In the genomic region with DNA sequence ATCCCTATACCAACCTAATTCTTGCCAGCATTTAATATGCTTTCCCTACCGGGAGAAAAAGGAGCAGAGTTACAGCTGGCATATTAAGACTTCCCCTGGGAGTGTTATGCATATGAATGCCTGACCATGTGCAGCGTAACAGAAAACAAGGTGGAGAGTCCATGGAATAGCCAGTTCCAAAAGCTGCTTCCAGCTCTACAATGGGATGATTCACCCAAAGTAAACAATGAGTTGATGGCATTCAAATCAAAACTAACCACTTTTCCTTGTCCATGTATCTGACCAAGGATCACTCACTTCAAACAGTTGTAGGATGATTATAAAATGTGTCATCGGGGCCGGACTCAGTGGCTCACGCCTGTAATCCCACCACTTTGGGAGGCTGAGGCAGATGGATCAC, we compare ENCODE assay signal across 1 cellular context.
TF ChIP-seq lines count a peak whose summit lies in the region.

No MANE protein-coding gene starts in this region.

TF ChIP-seq in HepG2, 621 proteins besides CTCF, POLR2A, EP300 and RAD21 (continued from another document and continues in another):
- TF ChIP-seq LCORL (IDR thresholded peaks at IDR 0.05) = no peak
- TF ChIP-seq LCORL (CRISPR knock-in tag; IDR thresholded peaks at IDR 0.05) = peak; percentile 44; the same call in 1 of the 2 replicates
- TF ChIP-seq, protein P1, sequence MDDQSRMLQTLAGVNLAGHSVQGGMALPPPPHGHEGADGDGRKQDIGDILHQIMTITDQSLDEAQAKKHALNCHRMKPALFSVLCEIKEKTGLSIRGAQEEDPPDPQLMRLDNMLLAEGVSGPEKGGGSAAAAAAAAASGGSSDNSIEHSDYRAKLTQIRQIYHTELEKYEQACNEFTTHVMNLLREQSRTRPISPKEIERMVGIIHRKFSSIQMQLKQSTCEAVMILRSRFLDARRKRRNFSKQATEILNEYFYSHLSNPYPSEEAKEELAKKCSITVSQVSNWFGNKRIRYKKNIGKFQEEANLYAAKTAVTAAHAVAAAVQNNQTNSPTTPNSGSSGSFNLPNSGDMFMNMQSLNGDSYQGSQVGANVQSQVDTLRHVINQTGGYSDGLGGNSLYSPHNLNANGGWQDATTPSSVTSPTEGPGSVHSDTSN (CRISPR knock-in tag; IDR thresholded peaks at IDR 0.05; ENCODE audit: borderline replicate concordance) = no peak
- no peak for TF ChIP-seq MTA3 (CRISPR knock-in tag; IDR thresholded peaks at IDR 0.05)
- peak; percentile 95 for TF ChIP-seq HMG20A (CRISPR knock-in tag; IDR thresholded peaks at IDR 0.05; ENCODE audit: borderline replicate concordance)
- TF ChIP-seq SALL1 (CRISPR knock-in tag; IDR thresholded peaks at IDR 0.05) = peak; percentile 57
- TF ChIP-seq, protein P2, sequence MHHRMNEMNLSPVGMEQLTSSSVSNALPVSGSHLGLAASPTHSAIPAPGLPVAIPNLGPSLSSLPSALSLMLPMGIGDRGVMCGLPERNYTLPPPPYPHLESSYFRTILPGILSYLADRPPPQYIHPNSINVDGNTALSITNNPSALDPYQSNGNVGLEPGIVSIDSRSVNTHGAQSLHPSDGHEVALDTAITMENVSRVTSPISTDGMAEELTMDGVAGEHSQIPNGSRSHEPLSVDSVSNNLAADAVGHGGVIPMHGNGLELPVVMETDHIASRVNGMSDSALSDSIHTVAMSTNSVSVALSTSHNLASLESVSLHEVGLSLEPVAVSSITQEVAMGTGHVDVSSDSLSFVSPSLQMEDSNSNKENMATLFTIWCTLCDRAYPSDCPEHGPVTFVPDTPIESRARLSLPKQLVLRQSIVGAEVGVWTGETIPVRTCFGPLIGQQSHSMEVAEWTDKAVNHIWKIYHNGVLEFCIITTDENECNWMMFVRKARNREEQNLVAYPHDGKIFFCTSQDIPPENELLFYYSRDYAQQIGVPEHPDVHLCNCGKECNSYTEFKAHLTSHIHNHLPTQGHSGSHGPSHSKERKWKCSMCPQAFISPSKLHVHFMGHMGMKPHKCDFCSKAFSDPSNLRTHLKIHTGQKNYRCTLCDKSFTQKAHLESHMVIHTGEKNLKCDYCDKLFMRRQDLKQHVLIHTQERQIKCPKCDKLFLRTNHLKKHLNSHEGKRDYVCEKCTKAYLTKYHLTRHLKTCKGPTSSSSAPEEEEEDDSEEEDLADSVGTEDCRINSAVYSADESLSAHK (CRISPR knock-in tag; IDR thresholded peaks at IDR 0.05; ENCODE audit: borderline replicate concordance) = no peak
- TF ChIP-seq, protein P3, sequence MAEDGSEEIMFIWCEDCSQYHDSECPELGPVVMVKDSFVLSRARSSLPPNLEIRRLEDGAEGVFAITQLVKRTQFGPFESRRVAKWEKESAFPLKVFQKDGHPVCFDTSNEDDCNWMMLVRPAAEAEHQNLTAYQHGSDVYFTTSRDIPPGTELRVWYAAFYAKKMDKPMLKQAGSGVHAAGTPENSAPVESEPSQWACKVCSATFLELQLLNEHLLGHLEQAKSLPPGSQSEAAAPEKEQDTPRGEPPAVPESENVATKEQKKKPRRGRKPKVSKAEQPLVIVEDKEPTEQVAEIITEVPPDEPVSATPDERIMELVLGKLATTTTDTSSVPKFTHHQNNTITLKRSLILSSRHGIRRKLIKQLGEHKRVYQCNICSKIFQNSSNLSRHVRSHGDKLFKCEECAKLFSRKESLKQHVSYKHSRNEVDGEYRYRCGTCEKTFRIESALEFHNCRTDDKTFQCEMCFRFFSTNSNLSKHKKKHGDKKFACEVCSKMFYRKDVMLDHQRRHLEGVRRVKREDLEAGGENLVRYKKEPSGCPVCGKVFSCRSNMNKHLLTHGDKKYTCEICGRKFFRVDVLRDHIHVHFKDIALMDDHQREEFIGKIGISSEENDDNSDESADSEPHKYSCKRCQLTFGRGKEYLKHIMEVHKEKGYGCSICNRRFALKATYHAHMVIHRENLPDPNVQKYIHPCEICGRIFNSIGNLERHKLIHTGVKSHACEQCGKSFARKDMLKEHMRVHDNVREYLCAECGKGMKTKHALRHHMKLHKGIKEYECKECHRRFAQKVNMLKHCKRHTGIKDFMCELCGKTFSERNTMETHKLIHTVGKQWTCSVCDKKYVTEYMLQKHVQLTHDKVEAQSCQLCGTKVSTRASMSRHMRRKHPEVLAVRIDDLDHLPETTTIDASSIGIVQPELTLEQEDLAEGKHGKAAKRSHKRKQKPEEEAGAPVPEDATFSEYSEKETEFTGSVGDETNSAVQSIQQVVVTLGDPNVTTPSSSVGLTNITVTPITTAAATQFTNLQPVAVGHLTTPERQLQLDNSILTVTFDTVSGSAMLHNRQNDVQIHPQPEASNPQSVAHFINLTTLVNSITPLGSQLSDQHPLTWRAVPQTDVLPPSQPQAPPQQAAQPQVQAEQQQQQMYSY (CRISPR knock-in tag; IDR thresholded peaks at IDR 0.05) = peak; percentile 84
- TF ChIP-seq ZNF629 (CRISPR knock-in tag; conservative IDR thresholded peaks at IDR 0.05) = peak; percentile 53
- no peak for TF ChIP-seq TARDBP (CRISPR knock-in tag; IDR thresholded peaks at IDR 0.05)
- no peak for TF ChIP-seq ZNF510 (CRISPR knock-in tag; IDR thresholded peaks at IDR 0.05; ENCODE audit: low read depth)
- TF ChIP-seq ZNF484 (CRISPR knock-in tag; IDR thresholded peaks at IDR 0.05; ENCODE audit: borderline replicate concordance, low read depth) = no peak
- TF ChIP-seq, protein P4, sequence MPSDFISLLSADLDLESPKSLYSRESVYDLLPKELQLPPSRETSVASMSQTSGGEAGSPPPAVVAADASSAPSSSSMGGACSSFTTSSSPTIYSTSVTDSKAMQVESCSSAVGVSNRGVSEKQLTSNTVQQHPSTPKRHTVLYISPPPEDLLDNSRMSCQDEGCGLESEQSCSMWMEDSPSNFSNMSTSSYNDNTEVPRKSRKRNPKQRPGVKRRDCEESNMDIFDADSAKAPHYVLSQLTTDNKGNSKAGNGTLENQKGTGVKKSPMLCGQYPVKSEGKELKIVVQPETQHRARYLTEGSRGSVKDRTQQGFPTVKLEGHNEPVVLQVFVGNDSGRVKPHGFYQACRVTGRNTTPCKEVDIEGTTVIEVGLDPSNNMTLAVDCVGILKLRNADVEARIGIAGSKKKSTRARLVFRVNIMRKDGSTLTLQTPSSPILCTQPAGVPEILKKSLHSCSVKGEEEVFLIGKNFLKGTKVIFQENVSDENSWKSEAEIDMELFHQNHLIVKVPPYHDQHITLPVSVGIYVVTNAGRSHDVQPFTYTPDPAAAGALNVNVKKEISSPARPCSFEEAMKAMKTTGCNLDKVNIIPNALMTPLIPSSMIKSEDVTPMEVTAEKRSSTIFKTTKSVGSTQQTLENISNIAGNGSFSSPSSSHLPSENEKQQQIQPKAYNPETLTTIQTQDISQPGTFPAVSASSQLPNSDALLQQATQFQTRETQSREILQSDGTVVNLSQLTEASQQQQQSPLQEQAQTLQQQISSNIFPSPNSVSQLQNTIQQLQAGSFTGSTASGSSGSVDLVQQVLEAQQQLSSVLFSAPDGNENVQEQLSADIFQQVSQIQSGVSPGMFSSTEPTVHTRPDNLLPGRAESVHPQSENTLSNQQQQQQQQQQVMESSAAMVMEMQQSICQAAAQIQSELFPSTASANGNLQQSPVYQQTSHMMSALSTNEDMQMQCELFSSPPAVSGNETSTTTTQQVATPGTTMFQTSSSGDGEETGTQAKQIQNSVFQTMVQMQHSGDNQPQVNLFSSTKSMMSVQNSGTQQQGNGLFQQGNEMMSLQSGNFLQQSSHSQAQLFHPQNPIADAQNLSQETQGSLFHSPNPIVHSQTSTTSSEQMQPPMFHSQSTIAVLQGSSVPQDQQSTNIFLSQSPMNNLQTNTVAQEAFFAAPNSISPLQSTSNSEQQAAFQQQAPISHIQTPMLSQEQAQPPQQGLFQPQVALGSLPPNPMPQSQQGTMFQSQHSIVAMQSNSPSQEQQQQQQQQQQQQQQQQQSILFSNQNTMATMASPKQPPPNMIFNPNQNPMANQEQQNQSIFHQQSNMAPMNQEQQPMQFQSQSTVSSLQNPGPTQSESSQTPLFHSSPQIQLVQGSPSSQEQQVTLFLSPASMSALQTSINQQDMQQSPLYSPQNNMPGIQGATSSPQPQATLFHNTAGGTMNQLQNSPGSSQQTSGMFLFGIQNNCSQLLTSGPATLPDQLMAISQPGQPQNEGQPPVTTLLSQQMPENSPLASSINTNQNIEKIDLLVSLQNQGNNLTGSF (CRISPR knock-in tag; IDR thresholded peaks at IDR 0.05) = no peak
- TF ChIP-seq ARNT (IDR thresholded peaks at IDR 0.05) = no peak
- TF ChIP-seq, protein P5, sequence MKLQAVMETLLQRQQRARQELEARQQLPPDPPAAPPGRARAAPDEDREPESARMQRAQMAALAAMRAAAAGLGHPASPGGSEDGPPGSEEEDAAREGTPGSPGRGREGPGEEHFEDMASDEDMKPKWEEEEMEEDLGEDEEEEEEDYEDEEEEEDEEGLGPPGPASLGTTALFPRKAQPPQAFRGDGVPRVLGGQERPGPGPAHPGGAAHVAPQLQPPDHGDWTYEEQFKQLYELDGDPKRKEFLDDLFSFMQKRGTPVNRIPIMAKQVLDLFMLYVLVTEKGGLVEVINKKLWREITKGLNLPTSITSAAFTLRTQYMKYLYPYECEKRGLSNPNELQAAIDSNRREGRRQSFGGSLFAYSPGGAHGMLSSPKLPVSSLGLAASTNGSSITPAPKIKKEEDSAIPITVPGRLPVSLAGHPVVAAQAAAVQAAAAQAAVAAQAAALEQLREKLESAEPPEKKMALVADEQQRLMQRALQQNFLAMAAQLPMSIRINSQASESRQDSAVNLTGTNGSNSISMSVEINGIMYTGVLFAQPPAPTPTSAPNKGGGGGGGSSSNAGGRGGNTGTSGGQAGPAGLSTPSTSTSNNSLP (IDR thresholded peaks at IDR 0.05; ENCODE audit: low read depth, low read length) = peak; percentile 95
- no peak for TF ChIP-seq NFIC (IDR thresholded peaks at IDR 0.05; ENCODE audit: low read length)
- TF ChIP-seq, protein P6, sequence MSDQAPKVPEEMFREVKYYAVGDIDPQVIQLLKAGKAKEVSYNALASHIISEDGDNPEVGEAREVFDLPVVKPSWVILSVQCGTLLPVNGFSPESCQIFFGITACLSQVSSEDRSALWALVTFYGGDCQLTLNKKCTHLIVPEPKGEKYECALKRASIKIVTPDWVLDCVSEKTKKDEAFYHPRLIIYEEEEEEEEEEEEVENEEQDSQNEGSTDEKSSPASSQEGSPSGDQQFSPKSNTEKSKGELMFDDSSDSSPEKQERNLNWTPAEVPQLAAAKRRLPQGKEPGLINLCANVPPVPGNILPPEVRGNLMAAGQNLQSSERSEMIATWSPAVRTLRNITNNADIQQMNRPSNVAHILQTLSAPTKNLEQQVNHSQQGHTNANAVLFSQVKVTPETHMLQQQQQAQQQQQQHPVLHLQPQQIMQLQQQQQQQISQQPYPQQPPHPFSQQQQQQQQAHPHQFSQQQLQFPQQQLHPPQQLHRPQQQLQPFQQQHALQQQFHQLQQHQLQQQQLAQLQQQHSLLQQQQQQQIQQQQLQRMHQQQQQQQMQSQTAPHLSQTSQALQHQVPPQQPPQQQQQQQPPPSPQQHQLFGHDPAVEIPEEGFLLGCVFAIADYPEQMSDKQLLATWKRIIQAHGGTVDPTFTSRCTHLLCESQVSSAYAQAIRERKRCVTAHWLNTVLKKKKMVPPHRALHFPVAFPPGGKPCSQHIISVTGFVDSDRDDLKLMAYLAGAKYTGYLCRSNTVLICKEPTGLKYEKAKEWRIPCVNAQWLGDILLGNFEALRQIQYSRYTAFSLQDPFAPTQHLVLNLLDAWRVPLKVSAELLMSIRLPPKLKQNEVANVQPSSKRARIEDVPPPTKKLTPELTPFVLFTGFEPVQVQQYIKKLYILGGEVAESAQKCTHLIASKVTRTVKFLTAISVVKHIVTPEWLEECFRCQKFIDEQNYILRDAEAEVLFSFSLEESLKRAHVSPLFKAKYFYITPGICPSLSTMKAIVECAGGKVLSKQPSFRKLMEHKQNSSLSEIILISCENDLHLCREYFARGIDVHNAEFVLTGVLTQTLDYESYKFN (CRISPR knock-in tag; conservative IDR thresholded peaks at IDR 0.05) = peak; percentile 35; the same call in 1 of the 2 replicates
- TF ChIP-seq TBL1XR1 (IDR thresholded peaks at IDR 0.05; ENCODE audit: borderline replicate concordance, low read length, partially characterized antibody) = no peak
- no peak for TF ChIP-seq ZEB1 (IDR thresholded peaks at IDR 0.05; ENCODE audit: insufficient replicate concordance, low read depth)
- TF ChIP-seq, protein P7, sequence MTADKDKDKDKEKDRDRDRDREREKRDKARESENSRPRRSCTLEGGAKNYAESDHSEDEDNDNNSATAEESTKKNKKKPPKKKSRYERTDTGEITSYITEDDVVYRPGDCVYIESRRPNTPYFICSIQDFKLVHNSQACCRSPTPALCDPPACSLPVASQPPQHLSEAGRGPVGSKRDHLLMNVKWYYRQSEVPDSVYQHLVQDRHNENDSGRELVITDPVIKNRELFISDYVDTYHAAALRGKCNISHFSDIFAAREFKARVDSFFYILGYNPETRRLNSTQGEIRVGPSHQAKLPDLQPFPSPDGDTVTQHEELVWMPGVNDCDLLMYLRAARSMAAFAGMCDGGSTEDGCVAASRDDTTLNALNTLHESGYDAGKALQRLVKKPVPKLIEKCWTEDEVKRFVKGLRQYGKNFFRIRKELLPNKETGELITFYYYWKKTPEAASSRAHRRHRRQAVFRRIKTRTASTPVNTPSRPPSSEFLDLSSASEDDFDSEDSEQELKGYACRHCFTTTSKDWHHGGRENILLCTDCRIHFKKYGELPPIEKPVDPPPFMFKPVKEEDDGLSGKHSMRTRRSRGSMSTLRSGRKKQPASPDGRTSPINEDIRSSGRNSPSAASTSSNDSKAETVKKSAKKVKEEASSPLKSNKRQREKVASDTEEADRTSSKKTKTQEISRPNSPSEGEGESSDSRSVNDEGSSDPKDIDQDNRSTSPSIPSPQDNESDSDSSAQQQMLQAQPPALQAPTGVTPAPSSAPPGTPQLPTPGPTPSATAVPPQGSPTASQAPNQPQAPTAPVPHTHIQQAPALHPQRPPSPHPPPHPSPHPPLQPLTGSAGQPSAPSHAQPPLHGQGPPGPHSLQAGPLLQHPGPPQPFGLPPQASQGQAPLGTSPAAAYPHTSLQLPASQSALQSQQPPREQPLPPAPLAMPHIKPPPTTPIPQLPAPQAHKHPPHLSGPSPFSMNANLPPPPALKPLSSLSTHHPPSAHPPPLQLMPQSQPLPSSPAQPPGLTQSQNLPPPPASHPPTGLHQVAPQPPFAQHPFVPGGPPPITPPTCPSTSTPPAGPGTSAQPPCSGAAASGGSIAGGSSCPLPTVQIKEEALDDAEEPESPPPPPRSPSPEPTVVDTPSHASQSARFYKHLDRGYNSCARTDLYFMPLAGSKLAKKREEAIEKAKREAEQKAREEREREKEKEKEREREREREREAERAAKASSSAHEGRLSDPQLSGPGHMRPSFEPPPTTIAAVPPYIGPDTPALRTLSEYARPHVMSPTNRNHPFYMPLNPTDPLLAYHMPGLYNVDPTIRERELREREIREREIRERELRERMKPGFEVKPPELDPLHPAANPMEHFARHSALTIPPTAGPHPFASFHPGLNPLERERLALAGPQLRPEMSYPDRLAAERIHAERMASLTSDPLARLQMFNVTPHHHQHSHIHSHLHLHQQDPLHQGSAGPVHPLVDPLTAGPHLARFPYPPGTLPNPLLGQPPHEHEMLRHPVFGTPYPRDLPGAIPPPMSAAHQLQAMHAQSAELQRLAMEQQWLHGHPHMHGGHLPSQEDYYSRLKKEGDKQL (CRISPR knock-in tag; IDR thresholded peaks at IDR 0.05; ENCODE audit: low read depth) = no peak
- no peak for TF ChIP-seq PAX8 (CRISPR knock-in tag; IDR thresholded peaks at IDR 0.05; ENCODE audit: borderline replicate concordance)
- no peak for TF ChIP-seq SOX6 (IDR thresholded peaks at IDR 0.05)
- peak; percentile 86 for TF ChIP-seq SOX6 (CRISPR knock-in tag; IDR thresholded peaks at IDR 0.05)
- peak; percentile 91 for TF ChIP-seq JUND (CRISPR knock-in tag; IDR thresholded peaks at IDR 0.05)
- TF ChIP-seq MXI1 (IDR thresholded peaks at IDR 0.05; ENCODE audit: borderline replicate concordance, low read depth, low read length) = peak; percentile 55; the same call in 1 of the 3 replicates
- no peak for TF ChIP-seq ELF4 (CRISPR knock-in tag; IDR thresholded peaks at IDR 0.05; ENCODE audit: borderline replicate concordance)
- no peak for TF ChIP-seq IRX3 (CRISPR knock-in tag; IDR thresholded peaks at IDR 0.05; ENCODE audit: borderline replicate concordance, low read depth)
- TF ChIP-seq FOXA3 (CRISPR knock-in tag; IDR thresholded peaks at IDR 0.05) = peak; percentile 92
- TF ChIP-seq MTA1 (CRISPR knock-in tag; IDR thresholded peaks at IDR 0.05; ENCODE audit: borderline replicate concordance) = no peak
